17 cellular contexts compared by ENCODE assay signal in the genomic region with DNA sequence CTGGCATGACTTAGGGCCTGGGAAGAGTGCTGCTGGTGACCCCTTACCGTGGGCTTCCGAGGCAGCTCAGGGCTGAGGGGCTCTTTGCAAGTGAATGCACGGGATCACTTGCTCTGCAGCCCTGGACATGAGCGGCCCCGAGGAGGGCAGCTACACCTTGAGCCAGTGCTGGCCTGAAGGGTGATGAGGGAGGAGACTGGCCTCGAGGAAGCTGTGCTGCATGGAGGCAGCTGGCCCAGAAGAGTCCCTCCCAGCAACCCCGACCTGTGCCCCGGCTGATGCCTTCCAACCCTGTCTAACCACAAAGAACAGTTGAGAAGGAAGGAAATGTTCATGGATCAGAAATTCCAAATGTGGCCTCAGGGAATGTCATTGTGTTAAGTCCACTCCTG. TPM values are rescaled to one million over a fixed set of nuclear protein-coding genes. Genes with fewer than 3 reads are reported as not detected.
DNase-seq lines count a peak whose midpoint lies in the region; ATAC-seq and TF ChIP-seq lines count a peak whose summit lies in the region.
"Had no signal": no experiment of that assay in that cellular context is flagged by ENCODE, and none has a peak within 500 bp of the region (broad histone marks: within the 10 kb centered on the region; RNA-seq: fewer than 3 reads in every experiment).

No MANE protein-coding gene starts in this region.

- no peaks in the 10 kb centered on the region for H3K36me3 ChIP-seq in H7 (replicated peaks; ENCODE audit: control insufficient read depth, insufficient read depth, low read length)
- H3K36me3 ChIP-seq in left lung = no peaks in the 10 kb centered on the region

- DNase-seq in A172 (ENCODE audit: low spot score) (peak; percentile 42), H7 (peak; percentile 53), WTC11 (ENCODE audit: low spot score) (peak; percentile 6), left lung (peak; percentile 17 to 37), hippocampal formation (lab: John Stamatoyannopoulos, UW) (no peak)
- no peak for DNase-seq in activated CD4-positive, alpha-beta T cell treated with anti-CD3 and anti-CD28 coated beads for 4 hours
- no peak for DNase-seq in effector CD8-positive, alpha-beta T cell (lab: John Stamatoyannopoulos, UW)
- DNase-seq: activated T-cell treated with anti-CD3 and anti-CD28 coated beads, Interleukin-2, amount 50 U/mL, for 72 hours; cortex of kidney; HFFc6; MM.1S; NCI-H774; stimulated activated naive CD8-positive, alpha-beta T cell treated with anti-CD3 and anti-CD28 coated beads, Interleukin-15, amount 100 ng/mL, for 72 hours; T-helper 9 cell had no signal

- peak overlapping the region; percentile 32; the same call in 1 of the 2 replicates for H3K27ac Mint-ChIP-seq in WTC11
- H3K27ac Mint-ChIP-seq: activated T-cell treated with anti-CD3 and anti-CD28 coated beads, Interleukin-2, amount 50 U/mL, for 72 hours; HFFc6 had no signal

- no peaks in the 10 kb centered on the region for H3K36me3 Mint-ChIP-seq in WTC11

- H3K27me3 ChIP-seq in H7 (ENCODE audit: control insufficient read depth, insufficient read depth, low read length) (no peaks in the 10 kb centered on the region), left lung (no peaks in the 10 kb centered on the region)

- intact Hi-C loops in left lung (cut with DNase I) = no loop called here

- no peak overlapping the region for H3K4me3 Mint-ChIP-seq in WTC11
- H3K4me3 Mint-ChIP-seq: activated T-cell treated with anti-CD3 and anti-CD28 coated beads, Interleukin-2, amount 50 U/mL, for 72 hours; HFFc6; stimulated activated naive CD8-positive, alpha-beta T cell treated with anti-CD3 and anti-CD28 coated beads, Interleukin-15, amount 100 ng/mL, for 72 hours had no signal

- peaks cover 0 to 3% of the 10 kb centered on the region in 2 donors for H3K4me1 ChIP-seq in left lung

- no peaks in the 10 kb centered on the region for H3K27me3 Mint-ChIP-seq in WTC11 (ENCODE audit: low read depth)
- H3K27me3 Mint-ChIP-seq: stimulated activated naive CD8-positive, alpha-beta T cell treated with anti-CD3 and anti-CD28 coated beads, Interleukin-15, amount 100 ng/mL, for 72 hours had no signal

- TF ChIP-seq CTCF in WTC11 (IDR thresholded peaks at IDR 0.05) (no peak), left lung (IDR thresholded peaks at IDR 0.05) (no peak)

- no peak overlapping the region for H3K27ac ChIP-seq in left lung

- H3K9me3 Mint-ChIP-seq in WTC11 = no peaks in the 10 kb centered on the region
- H3K9me3 Mint-ChIP-seq: activated T-cell treated with anti-CD3 and anti-CD28 coated beads, Interleukin-2, amount 50 U/mL, for 72 hours; HFFc6; stimulated activated naive CD8-positive, alpha-beta T cell treated with anti-CD3 and anti-CD28 coated beads, Interleukin-15, amount 100 ng/mL, for 72 hours had no signal

- no peaks in the 10 kb centered on the region for H3K4me1 Mint-ChIP-seq in WTC11

- H3K9me3 ChIP-seq in left lung = no peaks in the 10 kb centered on the region

- CTCF ChIA-PET in WTC11 (lab: Charles Lee) = no interaction called here

- ATAC-seq in WTC11 (no peak), left lung (no peak), HG03469 (IDR thresholded peaks at IDR 0.05; ENCODE audit: unreplicated experiment) (no peak)
- ATAC-seq: activated T-cell treated with anti-CD3 and anti-CD28 coated beads, Interleukin-2, amount 50 U/mL, for 72 hours; stimulated activated naive CD8-positive, alpha-beta T cell treated with anti-CD3 and anti-CD28 coated beads, Interleukin-15, amount 100 ng/mL, for 72 hours had no signal

- H3K4me3 ChIP-seq in H7 (ENCODE audit: insufficient read depth, low read depth, low read length) (no peak overlapping the region), left lung (no peak overlapping the region)
- H3K4me3 ChIP-seq: smooth muscle cell had no signal

- POLR2A ChIA-PET in WTC11 (lab: Charles Lee) = no interaction called here

TF ChIP-seq in WTC11, 78 proteins besides CTCF, POLR2A, EP300 and RAD21:
- TF ChIP-seq ZNF263 (CRISPR knock-in tag; IDR thresholded peaks at IDR 0.05; ENCODE audit: low read depth) (no peak), NFATC4 (CRISPR knock-in tag; IDR thresholded peaks at IDR 0.05) (no peak), CBFB (CRISPR knock-in tag; IDR thresholded peaks at IDR 0.05; ENCODE audit: low read depth) (no peak)
- TF ChIP-seq, protein P1, sequence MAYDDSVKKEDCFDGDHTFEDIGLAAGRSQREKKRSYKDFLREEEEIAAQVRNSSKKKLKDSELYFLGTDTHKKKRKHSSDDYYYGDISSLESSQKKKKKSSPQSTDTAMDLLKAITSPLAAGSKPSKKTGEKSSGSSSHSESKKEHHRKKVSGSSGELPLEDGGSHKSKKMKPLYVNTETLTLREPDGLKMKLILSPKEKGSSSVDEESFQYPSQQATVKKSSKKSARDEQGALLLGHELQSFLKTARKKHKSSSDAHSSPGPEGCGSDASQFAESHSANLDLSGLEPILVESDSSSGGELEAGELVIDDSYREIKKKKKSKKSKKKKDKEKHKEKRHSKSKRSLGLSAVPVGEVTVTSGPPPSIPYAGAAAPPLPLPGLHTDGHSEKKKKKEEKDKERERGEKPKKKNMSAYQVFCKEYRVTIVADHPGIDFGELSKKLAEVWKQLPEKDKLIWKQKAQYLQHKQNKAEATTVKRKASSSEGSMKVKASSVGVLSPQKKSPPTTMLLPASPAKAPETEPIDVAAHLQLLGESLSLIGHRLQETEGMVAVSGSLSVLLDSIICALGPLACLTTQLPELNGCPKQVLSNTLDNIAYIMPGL (CRISPR knock-in tag; IDR thresholded peaks at IDR 0.05) = no peak
TF ChIP-seq in WTC11: peak in this region for 0.

RNA-seq across cellular contexts. Expression of gene TBX1, which starts 45.2 kb away (rescaled TPM):
- 3.7 and 7.4 TPM in 2 replicates for total RNA-seq in A172 (2014; rRNA removed; shearing (Covaris generic))
- 6.2 and 6.7 TPM in 2 replicates for total RNA-seq in H7 (2014; rRNA removed; shearing (Covaris generic))
- 7.9 to 12.8 TPM (median 9.3 TPM) in 3 replicates for total RNA-seq in WTC11 (2021)
- 10 to 100 TPM in 1 of 2 donors, 1 to 10 TPM in 1; 4.4 to 11.2 TPM for total RNA-seq in left lung
- total RNA-seq: fibroblast of lung, smooth muscle cell had no signal

RNA-seq across cellular contexts. Expression of gene GNB1L, which starts 48.9 kb away (rescaled TPM):
- total RNA-seq in A172 (2014; rRNA removed; shearing (Covaris generic)) = 8.9 and 9.6 TPM in 2 replicates
- total RNA-seq in H7 (2014; rRNA removed; shearing (Covaris generic)) = 31.4 and 38.2 TPM in 2 replicates
- total RNA-seq in WTC11 (2021) (18.0 to 21.7 TPM (median 19.4 TPM) in 3 replicates), left lung (1 to 10 TPM; 6.7 to 7.9 TPM)

RNA-seq across cellular contexts. Expression of gene RTL10, which starts 48.9 kb away (rescaled TPM):
- 8.5 and 11.7 TPM in 2 replicates for total RNA-seq in A172 (2014; rRNA removed; shearing (Covaris generic))
- total RNA-seq in H7 (2014; rRNA removed; shearing (Covaris generic)) = 12.3 and 12.7 TPM in 2 replicates
- total RNA-seq in WTC11 (2021) (19.2 to 21.5 TPM (median 20.6 TPM) in 3 replicates), left lung (10 to 100 TPM; 21.4 to 28.0 TPM)

Comparison
In these comparisons a context has a peak if more than half of its experiments do, and no peak if none do; other contexts are left out.
1. DNase-seq: peak in A172 (single experiment), H7 (single experiment), WTC11 (single experiment) and left lung (2 of 2); none in hippocampal formation (0 of 2), activated CD4-positive, alpha-beta T cell treated with anti-CD3 and anti-CD28 coated beads for 4 hours (0 of 2) and effector CD8-positive, alpha-beta T cell (single experiment).